ENCODE assay signal across 28 cellular contexts in the genomic region with DNA sequence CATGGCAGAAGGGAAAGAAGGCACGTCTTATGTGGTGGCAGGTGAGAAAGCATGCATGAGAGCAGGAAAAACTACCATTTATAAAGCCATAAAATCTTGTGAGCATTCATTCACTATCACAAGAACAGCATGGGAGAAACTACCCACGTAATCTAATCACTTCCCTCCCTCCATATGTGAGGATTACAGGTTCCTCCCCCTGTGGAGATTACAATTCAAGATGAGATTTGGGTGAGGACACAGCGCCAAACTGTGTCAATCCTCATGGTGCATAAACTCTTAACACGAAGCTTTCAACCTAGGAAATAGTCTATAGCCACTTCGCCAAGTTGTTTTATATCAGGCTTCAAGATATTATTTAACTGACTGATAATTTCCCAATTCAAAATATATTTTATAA.
A peak's percentile ranks its signal among the peaks of the same experiment; 100 is the strongest.
DNase-seq lines count a peak whose midpoint lies in the region; FAIRE-seq and TF ChIP-seq lines count a peak whose summit lies in the region.
"Had no signal": no experiment of that assay in that cellular context is flagged by ENCODE, and none has a peak within 500 bp of the region (broad histone marks: within the 10 kb centered on the region; RNA-seq: fewer than 3 reads in every experiment).

No MANE protein-coding gene starts in this region.

- peaks cover 8% of the 10 kb centered on the region for H3K4me1 ChIP-seq in endodermal cell (ENCODE audit: control insufficient read depth, insufficient read depth, low read length)
- H3K4me1 ChIP-seq: A549; BLaER1 treated with 17β-estradiol and CSF1 and Interleukin-3, amounts not matched to agents 10 nM and 100 nM; Caco-2 had no signal

- H3K9me3 Mint-ChIP-seq in mesothelial cell of epicardium (peaks cover 4% of the 10 kb centered on the region), endodermal cell (no peaks in the 10 kb centered on the region)
- H3K9me3 Mint-ChIP-seq: CD4-positive, alpha-beta T cell had no signal

- H3K9me3 ChIP-seq in WERI-Rb-1 (ENCODE audit: severe bottlenecking) (no peaks in the 10 kb centered on the region), endodermal cell (ENCODE audit: control insufficient read depth, low read length) (no peaks in the 10 kb centered on the region)
- H3K9me3 ChIP-seq: A549; BLaER1 treated with 17β-estradiol and CSF1 and Interleukin-3, amounts not matched to agents 10 nM and 100 nM; Caco-2 had no signal

- FAIRE-seq in D721Med (lab: Jason Lieb, UNC) = peak; percentile 100
- FAIRE-seq: A549, GM12878, GM12892, GM18507 had no signal

- DNase-seq in D721Med (ENCODE audit: insufficient read length, low spot score) (no peak), NCI-H524 treated with DMSO at 0.1 percent for 48 hours (lab: John Stamatoyannopoulos, UW) (peak; percentile 14), NCI-H82 (lab: John Stamatoyannopoulos, UW) (peak; percentile 87), WERI-Rb-1 (peak; percentile 77), mesothelial cell of epicardium (ENCODE audit: low spot score in 2 of 2, unreplicated experiment in 2 of 2) (no peak), endodermal cell (no peak), GM19240 (ENCODE audit: insufficient read length, low spot score) (no peak)
- no peak for DNase-seq in activated T-cell treated with anti-CD3 and anti-CD28 coated beads, Interleukin-2, amount 50 U/mL, for 48 hours
- DNase-seq: AML-193; Caco-2; Calu3; CD4-positive, alpha-beta T cell; CD8-positive, alpha-beta T cell; DMS 273 treated with DMSO at 0.1 percent for 48 hours; DMS153; DMS53; DMS79; DND-41; EL; GDM1 had no signal

- WGBS in endodermal cell (ENCODE audit: insufficient coverage in 1 of 2, insufficient read length in 1 of 2), 2 experiments = 68 to 69% methylated on average over 4 to 5 of the region's 5 CpGs

- H3K27ac ChIP-seq in WERI-Rb-1 (peak overlapping the region; percentile 92), endodermal cell (ENCODE audit: low read depth, low read length) (no peak overlapping the region)
- H3K27ac ChIP-seq: 22Rv1; A549; BLaER1 treated with 17β-estradiol and CSF1 and Interleukin-3, amounts not matched to agents 10 nM and 100 nM; C4-2B had no signal

- H3K4me1 Mint-ChIP-seq in mesothelial cell of epicardium (no peaks in the 10 kb centered on the region), endodermal cell (peaks cover 7% of the 10 kb centered on the region)
- H3K4me1 Mint-ChIP-seq: B cell had no signal

- H3K36me3 ChIP-seq in WERI-Rb-1 (no peaks in the 10 kb centered on the region), endodermal cell (ENCODE audit: control insufficient read depth, insufficient read depth, low read length) (no peaks in the 10 kb centered on the region)
- H3K36me3 ChIP-seq: BLaER1 treated with 17β-estradiol and CSF1 and Interleukin-3, amounts not matched to agents 10 nM and 100 nM had no signal

- no peak overlapping the region for H3K9ac ChIP-seq in endodermal cell (ENCODE audit: extremely low read depth, low read length, poor library complexity, severe bottlenecking)
- H3K9ac ChIP-seq: BLaER1 treated with 17β-estradiol and CSF1 and Interleukin-3, amounts not matched to agents 10 nM and 100 nM had no signal

- H3K4me3 ChIP-seq in WERI-Rb-1 (ENCODE audit: low read depth, low read length) = no peak overlapping the region
- H3K4me3 ChIP-seq in endodermal cell (ENCODE audit: low read length) = no peak overlapping the region
- H3K4me3 ChIP-seq: A549; BLaER1 treated with 17β-estradiol and CSF1 and Interleukin-3, amounts not matched to agents 10 nM and 100 nM; GM12878 had no signal

- H3K27ac Mint-ChIP-seq in mesothelial cell of epicardium (no peak overlapping the region), endodermal cell (no peak overlapping the region)
- H3K27ac Mint-ChIP-seq: B cell; CD4-positive, alpha-beta T cell; CD8-positive, alpha-beta T cell had no signal

- H3K36me3 Mint-ChIP-seq in mesothelial cell of epicardium (no peaks in the 10 kb centered on the region), endodermal cell (ENCODE audit: low read depth) (no peaks in the 10 kb centered on the region)
- H3K36me3 Mint-ChIP-seq: CD8-positive, alpha-beta T cell had no signal

- no peak overlapping the region for H3K4me3 Mint-ChIP-seq in mesothelial cell of epicardium
- H3K4me3 Mint-ChIP-seq in endodermal cell = no peak overlapping the region
- H3K4me3 Mint-ChIP-seq: B cell; CD4-positive, alpha-beta T cell; CD8-positive, alpha-beta T cell had no signal

- H3K27me3 Mint-ChIP-seq in mesothelial cell of epicardium (ENCODE audit: low read depth) = no peaks in the 10 kb centered on the region
- H3K27me3 Mint-ChIP-seq in endodermal cell (ENCODE audit: insufficient read depth) = no peaks in the 10 kb centered on the region
- H3K27me3 Mint-ChIP-seq: B cell; CD4-positive, alpha-beta T cell had no signal

- H3K27me3 ChIP-seq in WERI-Rb-1 (ENCODE audit: insufficient read depth, low read depth, severe bottlenecking) = no peaks in the 10 kb centered on the region
- no peaks in the 10 kb centered on the region for H3K27me3 ChIP-seq in endodermal cell (ENCODE audit: control insufficient read depth, insufficient read depth, low read length, poor library complexity, severe bottlenecking)
- H3K27me3 ChIP-seq: BLaER1 treated with 17β-estradiol and CSF1 and Interleukin-3, amounts not matched to agents 10 nM and 100 nM had no signal

- no peak for TF ChIP-seq CTCF in D721Med (IDR thresholded peaks at IDR 0.05; ENCODE audit: insufficient read depth, missing control alignments)
- no peak for TF ChIP-seq CTCF in WERI-Rb-1 (IDR thresholded peaks at IDR 0.05; ENCODE audit: low read depth, low read length)
- no peak for TF ChIP-seq CTCF in mesothelial cell of epicardium (IDR thresholded peaks at IDR 0.05; ENCODE audit: unreplicated experiment)
- TF ChIP-seq CTCF in endodermal cell (conservative IDR thresholded peaks at IDR 0.05) = no peak

Comparison
In these comparisons a context has a peak if more than half of its experiments do, and no peak if none do; other contexts are left out.
1. DNase-seq: peak in NCI-H524 treated with DMSO at 0.1 percent for 48 hours (single experiment), NCI-H82 (single experiment) and WERI-Rb-1 (single experiment); none in D721Med (single experiment), mesothelial cell of epicardium (0 of 2), endodermal cell (single experiment), GM19240 (single experiment) and activated T-cell treated with anti-CD3 and anti-CD28 coated beads, Interleukin-2, amount 50 U/mL, for 48 hours (0 of 2).